In the genomic region with DNA sequence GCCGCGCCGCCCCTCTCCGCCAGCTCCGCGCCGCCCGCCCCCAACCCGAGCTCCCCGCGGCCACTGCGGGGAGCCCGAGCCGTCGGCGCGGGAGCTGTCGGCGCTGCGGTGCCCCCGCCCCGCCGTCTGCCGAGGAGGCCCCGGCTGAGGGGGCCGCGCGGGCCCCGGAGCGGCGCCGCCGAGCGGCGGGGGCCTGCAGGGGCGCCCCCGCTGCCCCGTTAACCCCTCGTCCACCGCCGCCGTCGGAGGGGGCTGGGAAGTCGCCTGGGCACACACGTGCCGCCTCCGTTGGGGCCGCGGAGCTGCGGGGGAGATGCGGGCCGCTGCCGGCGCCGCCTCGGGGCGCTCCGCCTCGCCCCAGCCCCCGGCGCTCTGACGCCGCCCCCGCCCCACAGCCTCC, we compare ENCODE assay signal across 8 cellular contexts.
DNase-seq lines count a peak whose midpoint lies in the region; ATAC-seq and TF ChIP-seq lines count a peak whose summit lies in the region.
"Not testable (repeated sequence)": the region's sequence is repeated elsewhere in the genome, so short reads cannot be mapped to it uniquely, and the experiment has no call there.

No MANE protein-coding gene starts in this region.

- H3K36me3 ChIP-seq in left lung; skeletal muscle satellite cell (ENCODE audit: insufficient read depth, low read length): not testable (repeated sequence)

- POLR2A ChIA-PET in AG04449 (lab: Yijun Ruan, JAX) = not testable (repeated sequence)

- intact Hi-C loops in left lung (cut with DNase I) = not testable (repeated sequence)

- not testable (repeated sequence) for H3K27ac ChIP-seq in HL-60 (replicated peaks)
- H3K27ac ChIP-seq in epithelial cell of prostate = peak overlapping the region; percentile 9
- peak overlapping the region in 1 of 2 donors; percentile 60 for H3K27ac ChIP-seq in left lung

- TF ChIP-seq CTCF in AG04449 (IDR thresholded peaks at IDR 0.05; ENCODE audit: insufficient read depth, low read length, missing control alignments); HL-60 (IDR thresholded peaks at IDR 0.05; ENCODE audit: insufficient read depth, low read length); left lung (IDR thresholded peaks at IDR 0.05): not testable (repeated sequence)

- H3K4me2 ChIP-seq in skeletal muscle satellite cell (ENCODE audit: low read length) = peak overlapping the region; percentile 90

- peak; percentile 35 for ATAC-seq in GM18511 (IDR thresholded peaks at IDR 0.05; ENCODE audit: unreplicated experiment)
- not testable (repeated sequence) for ATAC-seq in left lung

- H3K4me1 ChIP-seq in left lung = peaks cover 0 to 50% of the 10 kb centered on the region in 2 donors
- H3K4me1 ChIP-seq in skeletal muscle satellite cell (ENCODE audit: control insufficient read depth, insufficient read depth, low read length) = not testable (repeated sequence)

- not testable (repeated sequence) for H3K9me3 ChIP-seq in left lung; skeletal muscle satellite cell (replicated peaks; ENCODE audit: low read length)

- not testable (repeated sequence) for H3K9ac ChIP-seq in skeletal muscle satellite cell (ENCODE audit: low read depth, low read length)

- CTCF ChIA-PET in AG04449 (lab: Yijun Ruan, JAX) = interaction anchor here (0.7 kb wide), 1 partner anchor 189 kb away, joined by 3 read pairs; no protein-coding TSS in a partner anchor

- H3K27me3 ChIP-seq in HL-60 (ENCODE audit: insufficient read depth, poor library complexity, severe bottlenecking) = not testable (repeated sequence)
- H3K27me3 ChIP-seq in left lung = peaks cover 0 to 29% of the 10 kb centered on the region in 2 donors
- H3K27me3 ChIP-seq in skeletal muscle satellite cell (ENCODE audit: control insufficient read depth, insufficient read depth, low read length) = peaks cover 14% of the 10 kb centered on the region

- H3K4me3 ChIP-seq in AG04449 (ENCODE audit: low read depth, low read length) (peak overlapping the region; percentile 73), HL-60 (replicated peaks; ENCODE audit: insufficient read depth, low read length) (peak overlapping the region; percentile 77), left lung (peak overlapping the region; percentile 66 to 67), skeletal muscle satellite cell (ENCODE audit: low read length) (peak overlapping the region; percentile 71)

- DNase-seq in AG04449 (ENCODE audit: low read depth, low spot score); epithelial cell of prostate (ENCODE audit: low read depth, low spot score): not testable (repeated sequence)
- peak in 1 of 2 experiments; percentile 30 for DNase-seq in HL-60 (ENCODE audit: low read depth in 1 of 2, low spot score in 1 of 2)
- DNase-seq in RPMI8226 = peak; percentile 45
- DNase-seq in activated naive CD4-positive, alpha-beta T cell treated with anti-CD3 and anti-CD28 coated beads, Interleukin-2, amount 50 U/mL, for 16 hours = peak; percentile 31
- DNase-seq in left lung = peak in 1 of 2 donors; percentile 78
